ENCODE assay signal across 30 cellular contexts in the genomic region with DNA sequence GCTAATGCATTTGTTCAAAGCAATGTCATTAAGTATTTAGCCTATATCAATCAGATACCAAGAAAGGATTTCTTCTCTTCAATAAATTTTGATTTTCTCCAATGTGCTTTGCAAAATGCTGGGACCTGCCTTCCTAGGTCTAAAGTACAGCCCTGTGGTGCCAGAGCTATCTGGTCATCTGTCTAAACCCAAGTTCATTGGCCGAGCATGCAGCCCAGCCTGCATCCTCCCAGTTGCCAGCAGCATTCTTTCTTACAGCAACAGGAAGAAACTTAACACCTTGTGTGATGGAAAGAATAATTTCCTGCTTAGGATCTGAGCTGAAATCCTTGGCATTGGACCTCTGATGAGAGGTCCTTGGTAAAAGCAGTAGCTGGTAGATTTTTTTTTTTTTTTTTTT.
"Had no signal": no experiment of that assay in that cellular context is flagged by ENCODE, and none has a peak within 500 bp of the region (broad histone marks: within the 10 kb centered on the region; RNA-seq: fewer than 3 reads in every experiment).

No MANE protein-coding gene starts in this region.

- H3K36me3 ChIP-seq: esophagus squamous epithelium, heart right ventricle, left lung, neural progenitor cell, prostate gland, right atrium auricular region, thoracic aorta, tibial nerve, upper lobe of right lung, uterus had no signal

- H3K4me2 ChIP-seq: neural progenitor cell, smooth muscle cell had no signal

- H3K27me3 ChIP-seq: esophagus squamous epithelium, heart right ventricle, left lung, neural progenitor cell, right atrium auricular region, tibial nerve, upper lobe of right lung, uterus had no signal

- H3K79me2 ChIP-seq: parathyroid adenoma had no signal

- H3K4me1 ChIP-seq: esophagus squamous epithelium, heart right ventricle, left lung, neural progenitor cell, parathyroid adenoma, prostate gland, right atrium auricular region, tibial nerve, upper lobe of right lung, uterus had no signal

- DNase-seq: dermis blood vessel endothelial cell; effector memory CD4-positive, alpha-beta T cell; erythroblast; esophagus squamous epithelium; foreskin melanocyte; glutamatergic neuron; heart right ventricle; hippocampal formation; left lung; mesenchymal stem cell; midbrain; naive thymus-derived CD4-positive, alpha-beta T cell; stimulated activated CD4-positive, alpha-beta T cell treated with anti-CD3 and anti-CD28 coated beads, Interleukin-12 subunit alpha, Interleukin-12 subunit beta, amount 100 ng/mL, for 4 hours; stimulated activated CD4-positive, alpha-beta T cell treated with anti-CD3 and anti-CD28 coated beads, Interleukin-1b, Interleukin-23, amount 100 ng/mL, for 48 hours; stimulated activated CD4-positive, alpha-beta T cell treated with anti-CD3 and anti-CD28 coated beads, Interleukin-4, amount 100 ng/mL, for 24 hours; stimulated activated naive CD8-positive, alpha-beta T cell treated with anti-CD3 and anti-CD28 coated beads, Interleukin-15, Interleukin-2, amounts not matched to agents 100 U/mL and 50 U/mL, for 24 hours; substantia nigra; upper lobe of right lung; uterus had no signal

- H3K27ac ChIP-seq: coronary artery, esophagus squamous epithelium, heart right ventricle, left lung, neural progenitor cell, parathyroid adenoma, prostate gland, right atrium auricular region, thoracic aorta, tibial nerve, upper lobe of right lung, uterus had no signal

- FAIRE-seq: keratinocyte had no signal

- H3K4me3 ChIP-seq: coronary artery, esophagus squamous epithelium, heart right ventricle, left lung, neural progenitor cell, prostate gland, right atrium auricular region, smooth muscle cell, thoracic aorta, tibial nerve, upper lobe of right lung, uterus had no signal

- H3K9ac ChIP-seq: neural progenitor cell, parathyroid adenoma had no signal

- H3K9me3 ChIP-seq: esophagus squamous epithelium, left lung, prostate gland, right atrium auricular region, thoracic aorta, tibial nerve, upper lobe of right lung, uterus had no signal

- ATAC-seq: heart right ventricle; left lung; naive thymus-derived CD4-positive, alpha-beta T cell; sciatic nerve; stimulated activated memory B cell treated with anti-CD40 and anti-IgM and Interleukin-4, amounts not matched to agents 10 μg/mL and 1 μg/mL and 100 μg/mL, for 72 hours; stimulated activated naive CD8-positive, alpha-beta T cell treated with anti-CD3 and anti-CD28 coated beads, Interleukin-15, Interleukin-2, amounts not matched to agents 100 U/mL and 50 U/mL, for 24 hours; upper lobe of right lung had no signal

- H2AFZ ChIP-seq: neural progenitor cell, parathyroid adenoma had no signal
